In the genomic region with DNA sequence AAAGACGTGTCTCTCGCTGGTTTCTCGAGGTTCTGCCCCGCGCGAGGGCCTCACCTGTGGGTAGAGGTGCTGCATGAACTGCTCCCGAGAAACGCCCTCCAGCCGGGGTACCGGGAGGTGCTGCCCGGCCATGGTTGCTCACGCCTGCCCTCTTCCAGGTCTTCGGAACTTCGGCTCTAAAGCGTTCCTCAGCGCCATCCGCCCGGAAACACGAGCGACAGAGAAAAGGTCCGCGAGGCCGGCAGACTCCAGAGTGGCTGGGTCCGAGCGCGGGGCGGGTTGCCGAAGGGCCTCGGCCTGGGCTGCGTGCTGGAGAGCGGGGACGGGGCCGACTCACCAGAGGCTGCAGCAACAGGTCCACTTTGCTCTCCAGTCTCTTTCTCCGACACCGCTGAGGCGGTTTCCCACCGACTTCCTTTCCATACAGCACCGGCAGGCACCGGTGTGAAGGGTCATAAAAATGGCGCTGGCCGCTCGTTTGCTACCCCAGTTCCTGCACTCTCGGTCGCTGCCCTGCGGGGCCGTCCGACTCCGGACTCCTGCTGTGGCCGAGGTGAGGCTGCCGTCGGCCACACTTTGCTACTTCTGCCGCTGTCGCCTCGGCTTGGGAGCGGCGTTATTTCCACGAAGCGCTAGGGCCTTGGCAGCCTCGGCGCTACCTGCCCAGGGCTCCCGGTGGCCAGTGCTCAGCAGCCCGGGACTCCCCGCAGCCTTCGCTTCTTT, we compare ENCODE assay signal across 8 cellular contexts. TPM values are rescaled to one million over a fixed set of nuclear protein-coding genes. Genes with fewer than 3 reads are reported as not detected.
DNase-seq lines count a peak whose midpoint lies in the region; ATAC-seq and FAIRE-seq lines count a peak whose summit lies in the region.

A gene with protein sequence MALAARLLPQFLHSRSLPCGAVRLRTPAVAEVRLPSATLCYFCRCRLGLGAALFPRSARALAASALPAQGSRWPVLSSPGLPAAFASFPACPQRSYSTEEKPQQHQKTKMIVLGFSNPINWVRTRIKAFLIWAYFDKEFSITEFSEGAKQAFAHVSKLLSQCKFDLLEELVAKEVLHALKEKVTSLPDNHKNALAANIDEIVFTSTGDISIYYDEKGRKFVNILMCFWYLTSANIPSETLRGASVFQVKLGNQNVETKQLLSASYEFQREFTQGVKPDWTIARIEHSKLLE (plus strand): TSS at position 244 of the 723 bp plus-strand sequence. CDS start 217 bp downstream, at position 461.
A gene with protein sequence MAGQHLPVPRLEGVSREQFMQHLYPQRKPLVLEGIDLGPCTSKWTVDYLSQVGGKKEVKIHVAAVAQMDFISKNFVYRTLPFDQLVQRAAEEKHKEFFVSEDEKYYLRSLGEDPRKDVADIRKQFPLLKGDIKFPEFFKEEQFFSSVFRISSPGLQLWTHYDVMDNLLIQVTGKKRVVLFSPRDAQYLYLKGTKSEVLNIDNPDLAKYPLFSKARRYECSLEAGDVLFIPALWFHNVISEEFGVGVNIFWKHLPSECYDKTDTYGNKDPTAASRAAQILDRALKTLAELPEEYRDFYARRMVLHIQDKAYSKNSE (minus strand): TSS at position 153 of the 723 bp plus-strand sequence. CDS start 21 bp downstream, at position 132.

- peaks cover 27% of the 10 kb centered on the region for H3K36me3 Mint-ChIP-seq in activated CD8-positive, alpha-beta memory T cell treated with anti-CD3 and anti-CD28 coated beads, Interleukin-2, amount 10 ng/mL, durations not matched to agents 7 days and 5 days

- peak; percentile 81 for ATAC-seq in GM21381 (IDR thresholded peaks at IDR 0.05; ENCODE audit: unreplicated experiment)
- peak; percentile 89 for ATAC-seq in activated CD8-positive, alpha-beta memory T cell treated with anti-CD3 and anti-CD28 coated beads, Interleukin-2, amount 10 ng/mL, durations not matched to agents 7 days and 5 days

- H3K9me3 Mint-ChIP-seq in activated CD8-positive, alpha-beta memory T cell treated with anti-CD3 and anti-CD28 coated beads, Interleukin-2, amount 10 ng/mL, durations not matched to agents 7 days and 5 days (ENCODE audit: low read depth) = no peaks in the 10 kb centered on the region

- peak; percentile 89 for DNase-seq in Caki2 (ENCODE audit: low read depth)
- peak; percentile 88 for DNase-seq in HTR-8/SVneo (ENCODE audit: insufficient read length, low spot score)
- peak; percentile 74 for DNase-seq in NT2/D1 (ENCODE audit: low read depth, low spot score)
- DNase-seq in activated CD8-positive, alpha-beta memory T cell treated with anti-CD3 and anti-CD28 coated beads, Interleukin-2, amount 10 ng/mL, durations not matched to agents 7 days and 5 days = peak; percentile 87
- DNase-seq in mesenteric fat pad (ENCODE audit: low spot score) = peak; percentile 93
- DNase-seq in stimulated activated CD8-positive, alpha-beta memory T cell treated with anti-CD3 and anti-CD28 coated beads, Interleukin-15, amount 100 ng/mL, for 24 hours (ENCODE audit: low read depth) = peak; percentile 60

- no peak for FAIRE-seq in HTR-8/SVneo (lab: Jason Lieb, UNC)

- CTCF ChIA-PET in activated CD8-positive, alpha-beta memory T cell treated with anti-CD3 and anti-CD28 coated beads, Interleukin-2, amount 10 ng/mL, durations not matched to agents 7 days and 5 days (lab: Charles Lee) = no interaction called here

- H3K4me1 ChIP-seq in NT2/D1 (ENCODE audit: insufficient read depth, insufficient read length) (peaks cover 2% of the 10 kb centered on the region), endocrine pancreas (ENCODE audit: control insufficient read depth, insufficient read depth, low read length) (peaks cover 14% of the 10 kb centered on the region)

- H3K4me3 ChIP-seq in NT2/D1 (ENCODE audit: insufficient read length, low read depth) (peak within 1 kb of the TSS; percentile 96), endocrine pancreas (ENCODE audit: control insufficient read depth, insufficient read depth, low read length) (peak within 1 kb of the TSS; percentile 99)

- H3K9me3 ChIP-seq in NT2/D1 (ENCODE audit: insufficient read depth, low read length) (no peaks in the 10 kb centered on the region), endocrine pancreas (ENCODE audit: control insufficient read depth, low read length) (no peaks in the 10 kb centered on the region)

- H3K27me3 Mint-ChIP-seq in activated CD8-positive, alpha-beta memory T cell treated with anti-CD3 and anti-CD28 coated beads, Interleukin-2, amount 10 ng/mL, durations not matched to agents 7 days and 5 days = no peaks in the 10 kb centered on the region

- H3K9ac ChIP-seq in NT2/D1 (ENCODE audit: insufficient read length, low read depth) (peak within 1 kb of the TSS; percentile 99), endocrine pancreas (ENCODE audit: control insufficient read depth, insufficient read depth, low read length) (peak within 1 kb of the TSS; percentile 89)

- H3K27me3 ChIP-seq in NT2/D1 (ENCODE audit: insufficient read depth, insufficient read length) = no peaks in the 10 kb centered on the region
- H3K27me3 ChIP-seq in endocrine pancreas (ENCODE audit: control insufficient read depth, insufficient read depth, low read length) = no peaks in the 10 kb centered on the region

- peaks cover 66% of the 10 kb centered on the region for H3K4me1 Mint-ChIP-seq in activated CD8-positive, alpha-beta memory T cell treated with anti-CD3 and anti-CD28 coated beads, Interleukin-2, amount 10 ng/mL, durations not matched to agents 7 days and 5 days

- H3K4me3 Mint-ChIP-seq in activated CD8-positive, alpha-beta memory T cell treated with anti-CD3 and anti-CD28 coated beads, Interleukin-2, amount 10 ng/mL, durations not matched to agents 7 days and 5 days = peak within 1 kb of the TSS; percentile 96

- H3K27ac Mint-ChIP-seq in activated CD8-positive, alpha-beta memory T cell treated with anti-CD3 and anti-CD28 coated beads, Interleukin-2, amount 10 ng/mL, durations not matched to agents 7 days and 5 days = peak within 1 kb of the TSS; percentile 93

- peaks cover 49% of the 10 kb centered on the region for H3K36me3 ChIP-seq in NT2/D1 (ENCODE audit: insufficient read depth, insufficient read length, low read length)
- H3K36me3 ChIP-seq in endocrine pancreas (ENCODE audit: control insufficient read depth, insufficient read depth, low read length) = no peaks in the 10 kb centered on the region

- in situ Hi-C loops in Caki2 (cut with HindIII; ENCODE audit: low pct_unique_long_range_greater_than_20kb, low sequenced_read_pairs) = no loop called here

RNA-seq across cellular contexts. Expression of the first gene that starts in this region (rescaled TPM):
- 22.1 and 32.5 TPM in 2 replicates for total RNA-seq in Caki2 (2014; rRNA removed; shearing (Covaris generic); ENCODE audit: low replicate concordance)
- total RNA-seq in activated CD8-positive, alpha-beta memory T cell treated with anti-CD3 and anti-CD28 coated beads, Interleukin-2, amount 10 ng/mL, durations not matched to agents 7 days and 5 days = 10 to 100 TPM; 22.0 to 26.3 TPM
- total RNA-seq in mesenteric fat pad = 19.3 TPM

RNA-seq across cellular contexts. Expression of the second gene that starts in this region (rescaled TPM):
- 5.9 and 9.2 TPM in 2 replicates for total RNA-seq in Caki2 (2014; rRNA removed; shearing (Covaris generic); ENCODE audit: low replicate concordance)
- total RNA-seq in activated CD8-positive, alpha-beta memory T cell treated with anti-CD3 and anti-CD28 coated beads, Interleukin-2, amount 10 ng/mL, durations not matched to agents 7 days and 5 days = 10 to 100 TPM; 12.1 to 12.6 TPM
- total RNA-seq in mesenteric fat pad = 4.7 TPM

Comparison
In these comparisons a context has a peak if more than half of its experiments do, and no peak if none do; other contexts are left out.
1. Peak in every context shown above with its lines: DNase-seq, ATAC-seq and H3K4me3 ChIP-seq.